In the genomic region with DNA sequence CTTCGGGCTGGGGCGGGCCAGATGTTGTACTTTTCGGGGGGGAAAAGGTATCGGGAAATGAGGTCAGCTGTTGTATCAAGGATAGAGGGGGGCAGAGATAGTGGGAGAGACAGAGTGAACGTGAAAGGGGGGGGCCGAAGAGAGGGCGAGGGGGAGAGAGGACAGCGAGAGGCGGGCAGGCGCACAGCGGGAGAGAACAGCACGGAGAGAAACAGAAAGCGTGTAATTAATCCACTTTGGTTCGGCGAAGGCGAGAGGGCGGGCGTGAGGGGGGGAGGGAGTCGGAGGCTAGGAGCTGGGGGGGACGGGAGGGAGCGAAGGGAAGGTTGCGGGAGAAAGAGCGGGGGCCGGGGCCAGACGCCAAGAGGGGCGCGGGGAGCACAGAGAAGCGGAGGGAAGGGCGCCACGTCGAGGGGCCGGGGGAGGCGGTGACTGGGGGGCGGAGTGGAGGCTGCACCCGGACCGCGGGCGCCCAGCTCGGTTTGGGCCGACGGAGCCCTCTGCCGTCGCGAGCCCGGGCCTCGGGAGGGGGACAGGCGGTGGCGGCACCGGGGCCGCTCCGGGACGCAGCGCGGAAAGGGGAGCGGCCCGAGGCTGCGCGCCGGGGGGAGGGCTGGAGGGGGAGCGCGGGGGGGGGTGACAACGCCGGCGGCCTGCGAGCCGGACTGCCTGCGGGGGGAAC, we compare ENCODE assay signal across 11 cellular contexts. TPM values are rescaled to one million over a fixed set of nuclear protein-coding genes. Genes with fewer than 3 reads are reported as not detected.
A peak's percentile ranks its signal among the peaks of the same experiment; 100 is the strongest.
DNase-seq lines count a peak whose midpoint lies in the region; ATAC-seq and TF ChIP-seq lines count a peak whose summit lies in the region.
"Had no signal": no experiment of that assay in that cellular context is flagged by ENCODE, and none has a peak within 500 bp of the region (broad histone marks: within the 10 kb centered on the region; RNA-seq: fewer than 3 reads in every experiment).

No MANE protein-coding gene starts in this region.

- no peaks in the 10 kb centered on the region for H3K9me3 ChIP-seq in SJCRH30 (replicated peaks)
- H3K9me3 ChIP-seq in sigmoid colon = no peaks in the 10 kb centered on the region
- H3K9me3 ChIP-seq: thyroid gland had no signal

- intact Hi-C loops in sigmoid colon (cut with DNase I) = no loop called here

- H3K36me3 ChIP-seq in H7 (replicated peaks; ENCODE audit: control insufficient read depth, insufficient read depth, low read length) (no peaks in the 10 kb centered on the region), SJCRH30 (peaks cover 41% of the 10 kb centered on the region), sigmoid colon (no peaks in the 10 kb centered on the region)
- H3K36me3 ChIP-seq: thyroid gland had no signal

- peak; percentile 86 for DNase-seq in H7
- DNase-seq in SJCRH30 = peak; percentile 54 to 59
- peak; percentile 17 to 61 for DNase-seq in foreskin fibroblast
- DNase-seq in sigmoid colon = no peak
- DNase-seq in NCI-H1930 (lab: John Stamatoyannopoulos, UW) = no peak
- DNase-seq: OCI-M1 had no signal

- peak overlapping the region; percentile 17; the same call in 1 of the 2 replicates for H3K4me3 ChIP-seq in H7 (ENCODE audit: insufficient read depth, low read depth, low read length)
- peak overlapping the region; percentile 85 for H3K4me3 ChIP-seq in SJCRH30
- peak overlapping the region in 1 of 2 donors; percentile 26 for H3K4me3 ChIP-seq in foreskin fibroblast (ENCODE audit: low read depth in 1 of 2, low read length in 2 of 2)
- peak overlapping the region; percentile 6 to 40 (median 34) for H3K4me3 ChIP-seq in sigmoid colon

- no peak for TF ChIP-seq EP300 in sigmoid colon (IDR thresholded peaks at IDR 0.05)

- peak overlapping the region; percentile 61 for H3K27ac ChIP-seq in SJCRH30
- peak overlapping the region in 1 of 4 donors; percentile 27 for H3K27ac ChIP-seq in sigmoid colon
- H3K27ac ChIP-seq: thyroid gland had no signal

- peaks cover 17% of the 10 kb centered on the region; the same call in 1 of the 2 replicates for H3K4me1 ChIP-seq in SJCRH30
- peaks cover 0 to 35% (median 35%) of the 10 kb centered on the region in 4 donors for H3K4me1 ChIP-seq in sigmoid colon

- peaks cover 74% of the 10 kb centered on the region for H3K27me3 ChIP-seq in H7 (ENCODE audit: control insufficient read depth, insufficient read depth, low read length)
- H3K27me3 ChIP-seq in SJCRH30 = no peaks in the 10 kb centered on the region
- peaks cover 46 to 95% (median 71%) of the 10 kb centered on the region in 3 donors for H3K27me3 ChIP-seq in sigmoid colon

- no peak for TF ChIP-seq POLR2A in sigmoid colon (IDR thresholded peaks at IDR 0.05)

- 2 to 3% methylated on average over 67 of the region's 67 CpGs for WGBS in sigmoid colon, 2 donors

- ATAC-seq in GM18868 (IDR thresholded peaks at IDR 0.05; ENCODE audit: unreplicated experiment) = no peak
- no peak for ATAC-seq in GM18907 (IDR thresholded peaks at IDR 0.05; ENCODE audit: unreplicated experiment)
- ATAC-seq in GM21717 (IDR thresholded peaks at IDR 0.05; ENCODE audit: unreplicated experiment) = no peak

- no peak for TF ChIP-seq CTCF in foreskin fibroblast (IDR thresholded peaks at IDR 0.05; ENCODE audit: low read depth, low read length)
- TF ChIP-seq CTCF in sigmoid colon (IDR thresholded peaks at IDR 0.05) = no peak

RNA-seq across cellular contexts. Expression of gene IGF2, which starts 0.6 kb away (rescaled TPM):
- total RNA-seq in H7 (2014; rRNA removed; shearing (Covaris generic)) = 0.78 and 1.2 TPM in 2 replicates
- total RNA-seq in SJCRH30 (2014; rRNA removed; shearing (Covaris generic)) = 513 and 574 TPM in 2 replicates
- 10 to 100 TPM; 13.9 to 63.1 (median 27.0) TPM for total RNA-seq in sigmoid colon
- polyA plus RNA-seq in sigmoid colon = 1 to 10 TPM; 1.6 to 7.8 (median 2.4) TPM

RNA-seq across cellular contexts. Expression of gene INS, which starts 22.4 kb away (rescaled TPM):
- not detected in 2 replicates for total RNA-seq in H7 (2014; rRNA removed; shearing (Covaris generic))
- total RNA-seq in SJCRH30 (2014; rRNA removed; shearing (Covaris generic)) = not detected in 2 replicates
- total RNA-seq in sigmoid colon = not detected
- polyA plus RNA-seq in sigmoid colon = 10 to 100 TPM in 1 of 3 donors, under 1 TPM in 1, not detected in 1; 0.73 to 51.7 TPM
- total RNA-seq: cerebellum, thyroid gland had no signal

RNA-seq across cellular contexts. Expression of gene TH, which starts 33.0 kb away (rescaled TPM):
- not detected in 2 replicates for total RNA-seq in H7 (2014; rRNA removed; shearing (Covaris generic))
- not detected in 2 replicates for total RNA-seq in SJCRH30 (2014; rRNA removed; shearing (Covaris generic))
- not detected for total RNA-seq in sigmoid colon
- polyA plus RNA-seq in sigmoid colon = under 1 TPM in 1 of 3 donors, not detected in 2; 0.17 TPM
- total RNA-seq: thyroid gland had no signal

Comparison
In these comparisons a context has a peak if more than half of its experiments do, and no peak if none do; other contexts are left out.
1. DNase-seq: peak in H7 (single experiment), SJCRH30 (2 of 2) and foreskin fibroblast (2 of 2); none in sigmoid colon (single experiment) and NCI-H1930 (0 of 2).